Comparison of ENCODE assay signal across 9 cellular contexts in genomic region chr11:122202951-122203456, GRCh38.
DNase-seq lines count a peak whose midpoint lies in the region; ATAC-seq, FAIRE-seq and TF ChIP-seq lines count a peak whose summit lies in the region.
"Had no signal": no experiment of that assay in that cellular context is flagged by ENCODE, and none has a peak within 500 bp of the region (broad histone marks: within the 10 kb centered on the region; RNA-seq: fewer than 3 reads in every experiment).

No MANE protein-coding gene starts in this region.

- H3K9me3 Mint-ChIP-seq in effector memory CD8-positive, alpha-beta T cell: peaks cover 0 to 7% of the 10 kb centered on the region in 2 donors

- dilution Hi-C loops in mammary epithelial cell (cut with HindIII; ENCODE audit: low sequenced_read_pairs): no loop called here

- in situ Hi-C loops in mammary epithelial cell (cut with MboI; ENCODE audit: low sequenced_read_pairs in 2 of 2): loop anchor here (10.0 kb wide), 2 partner anchors 88 to 548 kb away; partner anchors contain the start of gene BLID (in 2 of the 2)

- H3K79me2 ChIP-seq in SU-DHL-6 (ENCODE audit: insufficient read depth, low read length) (no peaks in the 10 kb centered on the region), mammary epithelial cell (ENCODE audit: insufficient read depth, low read length) (peaks cover 24% of the 10 kb centered on the region)

- H3K27ac ChIP-seq in C4-2B: no peak overlapping the region
- no peak overlapping the region for H3K27ac ChIP-seq in SU-DHL-6 (ENCODE audit: low read depth, low read length)
- H3K27ac ChIP-seq in mammary epithelial cell (ENCODE audit: insufficient read depth, low read depth, low read length): peak overlapping the region; percentile 77
- peak overlapping the region in 1 of 2 donors; percentile 69 for H3K27ac ChIP-seq in kidney (ENCODE audit: low read depth in 2 of 2, low read length in 2 of 2)
- H3K27ac ChIP-seq: SK-N-MC had no signal

- no peaks in the 10 kb centered on the region for H3K9me2 ChIP-seq in SU-DHL-6 (replicated peaks; ENCODE audit: insufficient read depth, low read length)

- H3K4me2 ChIP-seq in SU-DHL-6 (ENCODE audit: low read depth, low read length, poor library complexity, severe bottlenecking) (no peak overlapping the region), mammary epithelial cell (ENCODE audit: insufficient read depth, low read depth, low read length) (peak overlapping the region; percentile 81)

- H3K4me1 ChIP-seq in mammary epithelial cell (ENCODE audit: insufficient read depth, low read length): peaks cover 32% of the 10 kb centered on the region
- H3K4me1 ChIP-seq in kidney (ENCODE audit: control insufficient read depth in 1 of 2, insufficient read depth in 1 of 2, low read depth in 1 of 2, low read length in 2 of 2): peaks cover 3 to 15% of the 10 kb centered on the region in 2 donors

- 13% methylated on average over 11 of the region's 19 CpGs for WGBS in mammary epithelial cell (ENCODE audit: low coverage, missing lambda C conversion rate)

- TF ChIP-seq CTCF in C4-2B (conservative IDR thresholded peaks at IDR 0.05) (peak; percentile 97), SU-DHL-6 (IDR thresholded peaks at IDR 0.05; ENCODE audit: insufficient read depth, low read length, poor library complexity, severe bottlenecking) (peak; percentile 82), mammary epithelial cell (conservative IDR thresholded peaks at IDR 0.05 in 1 of 2, IDR thresholded peaks at IDR 0.05 in 1 of 2; ENCODE audit: extremely low read depth in 1 of 2, insufficient read depth in 1 of 2, low read depth in 1 of 2, low read length in 2 of 2) (peak; percentile 98 to 100), kidney (IDR thresholded peaks at IDR 0.05; ENCODE audit: borderline replicate concordance, extremely low read depth, insufficient read depth) (peak; percentile 75)

- no peak overlapping the region for H3K4me3 ChIP-seq in SU-DHL-6 (ENCODE audit: insufficient read depth, low read length, poor library complexity, severe bottlenecking)
- H3K4me3 ChIP-seq in mammary epithelial cell (replicated peaks in 1 of 3; ENCODE audit: insufficient read depth in 1 of 3, low read depth in 2 of 3, low read length in 3 of 3): peak overlapping the region; percentile 47 to 62 (median 59)
- peak overlapping the region; percentile 51 to 58 for H3K4me3 ChIP-seq in kidney (ENCODE audit: low read length in 2 of 2)
- H3K4me3 ChIP-seq: SK-N-MC had no signal

- H3K9me3 ChIP-seq in SU-DHL-6 (ENCODE audit: insufficient read depth, low read length) (no peaks in the 10 kb centered on the region), mammary epithelial cell (replicated peaks; ENCODE audit: insufficient read depth, low read length) (no peaks in the 10 kb centered on the region), kidney (ENCODE audit: control insufficient read depth in 1 of 2, low read length in 2 of 2) (no peaks in the 10 kb centered on the region)

- no TSS peak for BruUV-seq in mammary epithelial cell (replicated peaks; lab: Mats Ljungman, UMichigan)

- CTCF ChIA-PET in mammary epithelial cell (lab: Charles Lee; ENCODE audit: low non-redundant PET): interaction anchor here (0.5 to 1.0 kb wide), 4 partner anchors 90 to 503 kb away, joined by 3 to 7 read pairs (median 4); no protein-coding TSS in a partner anchor

- ATAC-seq in GM19043 (IDR thresholded peaks at IDR 0.05; ENCODE audit: low read depth, unreplicated experiment) (peak; percentile 75), HG03521 (IDR thresholded peaks at IDR 0.05; ENCODE audit: unreplicated experiment) (peak; percentile 66)
- ATAC-seq in effector memory CD8-positive, alpha-beta T cell (replicated peaks): no peak

- DNase-seq in mammary epithelial cell: peak; percentile 93
- peak; percentile 80 for DNase-seq in kidney
- DNase-seq in stimulated activated CD4-positive, alpha-beta T cell treated with anti-CD3 and anti-CD28 coated beads, Interleukin-12 subunit alpha, Interleukin-12 subunit beta, amount 100 ng/mL, for 4 hours: peak; percentile 20
- DNase-seq in effector memory CD8-positive, alpha-beta T cell: no peak

- H3K27me3 Mint-ChIP-seq in effector memory CD8-positive, alpha-beta T cell: peaks cover 32 to 54% of the 10 kb centered on the region in 2 donors

- no peaks in the 10 kb centered on the region for H3F3A ChIP-seq in SU-DHL-6 (ENCODE audit: insufficient read depth)

- FAIRE-seq in kidney (lab: Jason Lieb, UNC): no peak

- H3K27ac Mint-ChIP-seq in effector memory CD8-positive, alpha-beta T cell: no peak overlapping the region

- no peaks in the 10 kb centered on the region for H3K27me3 ChIP-seq in SU-DHL-6 (ENCODE audit: low read length)
- H3K27me3 ChIP-seq in mammary epithelial cell (ENCODE audit: insufficient read depth, low read length): no peaks in the 10 kb centered on the region

- intact Hi-C loops in mammary epithelial cell (cut with micrococcal nuclease) (loop anchor here (1.0 to 10.0 kb wide), 12 partner anchors 23 to 882 kb away; partner anchors contain the start of genes SORL1 and SORL1-AS1), kidney (cut with DNase I) (no loop called here)

- no peaks in the 10 kb centered on the region for H4K20me1 ChIP-seq in SU-DHL-6 (ENCODE audit: low read depth, low read length)
- H4K20me1 ChIP-seq in mammary epithelial cell (ENCODE audit: insufficient read depth, low read length): no peaks in the 10 kb centered on the region

- no peaks in the 10 kb centered on the region for H3K36me3 ChIP-seq in SU-DHL-6 (ENCODE audit: low read length)
- no peaks in the 10 kb centered on the region for H3K36me3 ChIP-seq in mammary epithelial cell (ENCODE audit: insufficient read depth, low read length)
- no peaks in the 10 kb centered on the region for H3K36me3 ChIP-seq in kidney (ENCODE audit: control insufficient read depth in 1 of 2, insufficient read depth in 2 of 2, low read length in 2 of 2)

- H3K4me1 Mint-ChIP-seq in effector memory CD8-positive, alpha-beta T cell (ENCODE audit: low read depth in 2 of 2): peaks cover 0 to 2% of the 10 kb centered on the region in 2 donors

- H3K4me3 Mint-ChIP-seq in effector memory CD8-positive, alpha-beta T cell: no peak overlapping the region

- H2AFZ ChIP-seq in SU-DHL-6 (ENCODE audit: low read depth, low read length, severe bottlenecking): no peak overlapping the region
- H2AFZ ChIP-seq in mammary epithelial cell (ENCODE audit: low read depth, low read length): peak overlapping the region; percentile 75

- H3K36me3 Mint-ChIP-seq in effector memory CD8-positive, alpha-beta T cell (ENCODE audit: insufficient read depth): no peaks in the 10 kb centered on the region

- no peak overlapping the region for H3K9ac ChIP-seq in SU-DHL-6 (ENCODE audit: low read length)
- peak overlapping the region; percentile 80 for H3K9ac ChIP-seq in mammary epithelial cell (ENCODE audit: insufficient read depth, low read length)
- peak overlapping the region; percentile 16 to 43 for H3K9ac ChIP-seq in kidney (ENCODE audit: low read length in 2 of 2)

Comparison
In these comparisons a context has a peak if more than half of its experiments do, and no peak if none do; other contexts are left out.
1. DNase-seq: peak in mammary epithelial cell (single experiment), kidney (single experiment) and stimulated activated CD4-positive, alpha-beta T cell treated with anti-CD3 and anti-CD28 coated beads, Interleukin-12 subunit alpha, Interleukin-12 subunit beta, amount 100 ng/mL, for 4 hours (single experiment); none in effector memory CD8-positive, alpha-beta T cell (0 of 3).
2. Peak in every context shown above with its lines, with median percentiles within 50 percentile points of each other: CTCF ChIP-seq.